Comparison of ENCODE assay signal across 18 cellular contexts in genomic region chr17:46143827-46144236, GRCh38. TPM values are rescaled to one million over a fixed set of nuclear protein-coding genes. Genes with fewer than 3 reads are reported as not detected.
DNase-seq lines count a peak whose midpoint lies in the region; ATAC-seq, FAIRE-seq and TF ChIP-seq lines count a peak whose summit lies in the region.
"Had no signal": no experiment of that assay in that cellular context is flagged by ENCODE, and none has a peak within 500 bp of the region (broad histone marks: within the 10 kb centered on the region; RNA-seq: fewer than 3 reads in every experiment).

No MANE protein-coding gene starts in this region.

- no peaks in the 10 kb centered on the region for H3K9me3 Mint-ChIP-seq in CD8-positive, alpha-beta T cell
- no peaks in the 10 kb centered on the region for H3K9me3 Mint-ChIP-seq in HFFc6

- H3K36me3 Mint-ChIP-seq in CD8-positive, alpha-beta T cell, result peaks cover 13% of the 10 kb centered on the region
- H3K36me3 Mint-ChIP-seq in HFFc6 (ENCODE audit: low read depth), result no peaks in the 10 kb centered on the region

- no peaks in the 10 kb centered on the region for H3K36me3 ChIP-seq in CD8-positive, alpha-beta T cell (ENCODE audit: insufficient read depth, low read length)
- H3K36me3 ChIP-seq in GM12878 (ENCODE audit: control insufficient read depth in 2 of 2, insufficient read depth in 2 of 2, low read length in 1 of 2) (no peaks in the 10 kb centered on the region), neutrophil (peaks cover 5% of the 10 kb centered on the region)
- H3K36me3 ChIP-seq: HAP-1, lower lobe of right lung, right lobe of liver had no signal

- H3K4me1 Mint-ChIP-seq in CD8-positive, alpha-beta T cell (ENCODE audit: low read depth), result peaks cover 89% of the 10 kb centered on the region
- peaks cover 40% of the 10 kb centered on the region for H3K4me1 Mint-ChIP-seq in HFFc6 (ENCODE audit: low read depth)

- H3K27ac ChIP-seq in CD8-positive, alpha-beta T cell (ENCODE audit: low read depth, low read length), result no peak overlapping the region
- peak overlapping the region; percentile 38 for H3K27ac ChIP-seq in GM12878 (ENCODE audit: control insufficient read depth, insufficient read depth)
- peak overlapping the region; percentile 16 for H3K27ac ChIP-seq in neutrophil
- H3K27ac ChIP-seq: HL-60, lower lobe of right lung, right lobe of liver had no signal

- no peak overlapping the region for H3K4me3 ChIP-seq in CD8-positive, alpha-beta T cell (ENCODE audit: low read depth, low read length)
- H3K4me3 ChIP-seq in GM12878, result peak overlapping the region; percentile 29
- no peak overlapping the region for H3K4me3 ChIP-seq in neutrophil (ENCODE audit: low read depth in 1 of 2, low read length in 1 of 2)
- H3K4me3 ChIP-seq: HAP-1, lower lobe of right lung, right lobe of liver had no signal

- no peak for DNase-seq in CD8-positive, alpha-beta T cell
- no peak for DNase-seq in GM12878 (ENCODE audit: low read depth, low spot score)
- no peak for DNase-seq in NCI-H2029 treated with DMSO at 0.1 percent for 48 hours (lab: John Stamatoyannopoulos, UW)
- no peak for DNase-seq in HFFc6
- no peak for DNase-seq in NCI-H82 treated with DMSO at 0.1 percent for 48 hours (lab: John Stamatoyannopoulos, UW; ENCODE audit: unreplicated experiment)
- DNase-seq: activated CD8-positive, alpha-beta memory T cell treated with anti-CD3 and anti-CD28 coated beads for 24 hours; activated naive CD4-positive, alpha-beta T cell treated with Interleukin-2 at 50 U/mL for 16 hours; DND-41; endodermal cell; lower lobe of right lung; NCI-H146; NCI-H345; right lobe of liver; stimulated activated CD4-positive, alpha-beta T cell treated with anti-CD3 and anti-CD28 coated beads, Interleukin-4, amount 100 ng/mL, for 24 hours had no signal

- intact Hi-C loops in CD8-positive, alpha-beta T cell (cut with DNase I, micrococcal nuclease), result no loop called here
- intact Hi-C loops in GM12878 (cut with micrococcal nuclease; ENCODE audit: unreplicated experiment), result no loop called here

- no peak for FAIRE-seq in GM12878 (lab: Jason Lieb, UNC)

- WGBS in GM12878 (ENCODE audit: insufficient coverage, insufficient replicate concordance, low lambda C conversion rate, missing lambda C conversion rate), result 2% methylated on average over 3 of the region's 3 CpGs

- peak overlapping the region; percentile 8 for H3K27ac Mint-ChIP-seq in CD8-positive, alpha-beta T cell
- no peak overlapping the region for H3K27ac Mint-ChIP-seq in HFFc6

- POLR2A ChIA-PET in CD8-positive, alpha-beta T cell (lab: Charles Lee), result interaction anchor here (0.8 to 1.0 kb wide), 2 partner anchors 11 to 49 kb away, joined by 3 read pairs; partner anchors contain the start of gene KANSL1
- POLR2A ChIA-PET in GM12878 (lab: Charles Lee), result interaction anchor here (0.5 to 5.9 kb wide), 11 partner anchors 11 to 576 kb away, joined by 3 to 124 read pairs (median 8); partner anchors contain the start of gene KANSL1

- H4K20me1 ChIP-seq in GM12878 (ENCODE audit: control insufficient read depth, insufficient read depth), result peaks cover 7% of the 10 kb centered on the region; the same call in 1 of the 2 replicates

- peaks cover 79% of the 10 kb centered on the region for H3K4me1 ChIP-seq in CD8-positive, alpha-beta T cell (ENCODE audit: insufficient read depth, low read length)
- peaks cover 85% of the 10 kb centered on the region for H3K4me1 ChIP-seq in GM12878 (ENCODE audit: control insufficient read depth, insufficient read depth, low read length)
- peaks cover 27 to 38% of the 10 kb centered on the region in 2 experiments for H3K4me1 ChIP-seq in neutrophil (ENCODE audit: control insufficient read depth in 1 of 2, insufficient read depth in 1 of 2, low read depth in 1 of 2, low read length in 1 of 2)

- TF ChIP-seq POLR2A in GM12878 (IDR thresholded peaks at IDR 0.05; ENCODE audit: low read depth, low read length), result no peak

- TF ChIP-seq CTCF in CD8-positive, alpha-beta T cell (IDR thresholded peaks at IDR 0.05), result no peak
- TF ChIP-seq CTCF in GM12878 (IDR thresholded peaks at IDR 0.05 in 2 of 3, conservative IDR thresholded peaks at IDR 0.05 in 1 of 3; ENCODE audit: control insufficient read depth in 2 of 3, extremely low read depth in 1 of 3, insufficient read depth in 1 of 3, low read depth in 3 of 3, low read length in 3 of 3), result no peak
- no peak for TF ChIP-seq CTCF in neutrophil (IDR thresholded peaks at IDR 0.05)
- TF ChIP-seq CTCF in HFFc6 (IDR thresholded peaks at IDR 0.05), result no peak

- H3K27me3 ChIP-seq in CD8-positive, alpha-beta T cell (ENCODE audit: insufficient read depth, low read length), result no peaks in the 10 kb centered on the region
- no peaks in the 10 kb centered on the region for H3K27me3 ChIP-seq in GM12878 (replicated peaks in 1 of 2; ENCODE audit: control insufficient read depth in 2 of 2, insufficient read depth in 2 of 2, low read length in 1 of 2)
- H3K27me3 ChIP-seq in neutrophil, result no peaks in the 10 kb centered on the region
- H3K27me3 ChIP-seq: right lobe of liver had no signal

- in situ Hi-C loops in GM12878 (cut with MboI), result loop anchor here (25.0 kb wide), 1 partner anchor 557 kb away; no protein-coding TSS in a partner anchor

- no peak overlapping the region for H3K4me3 Mint-ChIP-seq in CD8-positive, alpha-beta T cell
- H3K4me3 Mint-ChIP-seq in HFFc6, result no peak overlapping the region
- H3K4me3 Mint-ChIP-seq: endodermal cell had no signal

- ATAC-seq in CD8-positive, alpha-beta T cell, result no peak
- ATAC-seq in HG03066 (IDR thresholded peaks at IDR 0.05; ENCODE audit: low read depth, unreplicated experiment) (peak; percentile 14), GM12878 (peak; percentile 8)
- ATAC-seq: lower lobe of right lung, right lobe of liver had no signal

- SMC1A ChIA-PET in GM12878 (lab: Charles Lee; ENCODE audit: uncharacterized antibody, unreplicated experiment), result interaction anchor here (0.9 to 8.3 kb wide), 8 partner anchors 10 to 49 kb away, joined by 3 to 207 read pairs (median 19); partner anchors contain the start of gene KANSL1

- H3K4me2 ChIP-seq in GM12878 (ENCODE audit: control insufficient read depth, insufficient read depth), result peak overlapping the region; percentile 89

- H3K9ac ChIP-seq in GM12878 (ENCODE audit: control insufficient read depth, insufficient read depth, low read length), result no peak overlapping the region

- CTCF ChIA-PET in CD8-positive, alpha-beta T cell (lab: Charles Lee), result interaction anchor here (0.9 to 1.0 kb wide), 2 partner anchors 11 to 49 kb away, joined by 3 to 4 read pairs; no protein-coding TSS in a partner anchor
- CTCF ChIA-PET in GM12878 (lab: Yijun Ruan, JAX), result interaction anchor here (1.0 to 8.3 kb wide), 9 partner anchors 12 to 100 kb away, joined by 3 to 110 read pairs (median 5); partner anchors contain the start of gene KANSL1

- BruUV-seq in GM12878 (replicated peaks; lab: Mats Ljungman, UMichigan), result no TSS peak

- no peak overlapping the region for H2AFZ ChIP-seq in GM12878 (ENCODE audit: control insufficient read depth, low read depth, low read length)

- H3K9me3 ChIP-seq in CD8-positive, alpha-beta T cell (ENCODE audit: low read length), result no peaks in the 10 kb centered on the region
- H3K9me3 ChIP-seq in GM12878 (replicated peaks; ENCODE audit: control insufficient read depth, insufficient read depth, low read length) (no peaks in the 10 kb centered on the region), neutrophil (no peaks in the 10 kb centered on the region)
- H3K9me3 ChIP-seq: HAP-1, lower lobe of right lung, right lobe of liver had no signal

- peak in 1 of 2 experiments; percentile 70; a peak in 2 of 4 replicates for TF ChIP-seq EP300 in GM12878 (IDR thresholded peaks at IDR 0.05; ENCODE audit: borderline replicate concordance in 1 of 2, control insufficient read depth in 1 of 2, low read depth in 2 of 2, low read length in 2 of 2)

- RAD21 ChIA-PET in GM12878 (lab: Charles Lee; ENCODE audit: unreplicated experiment), result interaction anchor here (0.6 to 8.3 kb wide), 8 partner anchors 12 to 1768 kb away, joined by 3 to 130 read pairs (median 9); no protein-coding TSS in a partner anchor

- peaks cover 93% of the 10 kb centered on the region for H3K79me2 ChIP-seq in GM12878 (ENCODE audit: control insufficient read depth, insufficient read depth, low read length)

- H3K27me3 Mint-ChIP-seq in CD8-positive, alpha-beta T cell (ENCODE audit: low read depth), result no peaks in the 10 kb centered on the region
- H3K27me3 Mint-ChIP-seq in HFFc6 (ENCODE audit: insufficient read depth), result no peaks in the 10 kb centered on the region

- TF ChIP-seq RAD21 in GM12878 (IDR thresholded peaks at IDR 0.05; ENCODE audit: insufficient read depth, low read depth, low read length), result no peak

TF ChIP-seq in GM12878, 131 proteins besides CTCF, POLR2A, EP300 and RAD21 (continues in another document):
- 0 out of 2 replicates have a peak, but pooled peaks have one; percentile 31 for TF ChIP-seq RAD51 (IDR thresholded peaks at IDR 0.05)

RNA-seq across cellular contexts. Expression of gene KANSL1, which starts 49.4 kb away (rescaled TPM):
- 100 to 1,000 TPM; 150 to 152 TPM for total RNA-seq in CD8-positive, alpha-beta T cell
- 808 and 890 TPM in 2 replicates for total RNA-seq in GM12878 (2013; cell fraction: nucleolus; rRNA removed)
- total RNA-seq in GM12878 (2014; rRNA removed) (38.1 and 41.9 TPM in 2 replicates), GM12878 (2014; rRNA removed; fragmentation: Illumina TruSeq; extraction: Trizol) (55.1 and 58.9 TPM in 2 replicates), GM12878 (2021) (53.1 and 60.6 TPM in 2 replicates)
- polyA plus RNA-seq in GM12878 (2011; ENCODE audit: low read depth), result 19.3 TPM
- polyA plus RNA-seq in GM12878 (2011; rRNA removed) (29.8 and 35.5 TPM in 2 replicates), GM12878 (2014; fragmentation: Illumina TruSeq; extraction: Trizol) (27.4 and 30.2 TPM in 2 replicates), GM12878 (2014; fragmentation: Nextera tagmentation; extraction: Ambion mirVana) (1 to 10 TPM; 4.7 to 8.8 TPM), GM12878 (2014; rRNA removed) (21.8 and 28.6 TPM in 2 replicates), GM12878 (2016; fragmentation: Nextera tagmentation; extraction: Ambion mirVana) (10 to 100 TPM; 17.9 to 22.1 TPM)
- 19.6 and 36.4 TPM in 2 replicates for polyA plus RNA-seq in GM12878 (2011; cell fraction: cytosol; rRNA removed)
- polyA plus RNA-seq in GM12878 (2011; cell fraction: nucleus; rRNA removed), result 91.2 and 109 TPM in 2 replicates
- polyA plus RNA-seq in GM12878 (2012), result 21.5 and 25.3 TPM in 2 replicates
- 165 and 213 TPM in 2 replicates for polyA minus RNA-seq in GM12878 (2011; rRNA and poly(A)+ RNA removed)
- polyA minus RNA-seq in GM12878 (2011; cell fraction: cytosol; rRNA and poly(A)+ RNA removed), result 49.7 and 57.3 TPM in 2 replicates
- 183 and 241 TPM in 2 replicates for polyA minus RNA-seq in GM12878 (2011; cell fraction: nucleus; rRNA and poly(A)+ RNA removed)
- 10 to 100 TPM; 23.8 to 33.0 (median 27.7) TPM for total RNA-seq in HFFc6 (2021; fragmentation: NEBNext Ultra II Directional; extraction: Animal tissue kit (Norgen Biotek cat#: 25700))
